In genomic region chr1:100894622-100895539, GRCh38 we compare ENCODE assay signal across 1 cellular context.
TF ChIP-seq lines count a peak whose summit lies in the region.

A gene with protein sequence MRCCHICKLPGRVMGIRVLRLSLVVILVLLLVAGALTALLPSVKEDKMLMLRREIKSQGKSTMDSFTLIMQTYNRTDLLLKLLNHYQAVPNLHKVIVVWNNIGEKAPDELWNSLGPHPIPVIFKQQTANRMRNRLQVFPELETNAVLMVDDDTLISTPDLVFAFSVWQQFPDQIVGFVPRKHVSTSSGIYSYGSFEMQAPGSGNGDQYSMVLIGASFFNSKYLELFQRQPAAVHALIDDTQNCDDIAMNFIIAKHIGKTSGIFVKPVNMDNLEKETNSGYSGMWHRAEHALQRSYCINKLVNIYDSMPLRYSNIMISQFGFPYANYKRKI (minus strand): TSS chr1:100894842. CDS start chr1:100888757, 6,085 bp downstream.

TF ChIP-seq in K562, 482 proteins besides CTCF, POLR2A, EP300 and RAD21 (continued from another document and continues in another):
- TF ChIP-seq ZNF274 (IDR thresholded peaks at IDR 0.05; ENCODE audit: borderline replicate concordance, low read depth, low read length) (no peak), PRPF4 (IDR thresholded peaks at IDR 0.05; ENCODE audit: insufficient read depth, low read depth, low read length, poor library complexity, severe bottlenecking) (no peak), ETV6 (IDR thresholded peaks at IDR 0.05; ENCODE audit: borderline replicate concordance in 1 of 2, low read depth in 2 of 2, low read length in 1 of 2) (no peak), ETV6 (CRISPR knock-in tag; IDR thresholded peaks at IDR 0.05; ENCODE audit: borderline replicate concordance) (no peak), CSDE1 (IDR thresholded peaks at IDR 0.05) (no peak), TBL1XR1 (IDR thresholded peaks at IDR 0.05; ENCODE audit: low read length in 2 of 2) (no peak), THAP7 (CRISPR knock-in tag; IDR thresholded peaks at IDR 0.05) (no peak), ZNF436 (CRISPR knock-in tag; IDR thresholded peaks at IDR 0.05) (no peak), NCOA2 (IDR thresholded peaks at IDR 0.05; ENCODE audit: partially characterized antibody in 2 of 2) (no peak), CEBPB (tag; IDR thresholded peaks at IDR 0.05) (no peak), ESRRB (CRISPR knock-in tag; IDR thresholded peaks at IDR 0.05; ENCODE audit: borderline replicate concordance) (no peak), MTA3 (IDR thresholded peaks at IDR 0.05; ENCODE audit: borderline replicate concordance) (no peak; the same call in 1 of the 2 replicates), SMAD1 (IDR thresholded peaks at IDR 0.05; ENCODE audit: low read depth, low read length, partially characterized antibody) (no peak), ZNF764 (CRISPR knock-in tag; IDR thresholded peaks at IDR 0.05; ENCODE audit: low read depth) (no peak), GATAD2B (IDR thresholded peaks at IDR 0.05; ENCODE audit: borderline replicate concordance) (no peak), JUN (IDR thresholded peaks at IDR 0.05; ENCODE audit: borderline replicate concordance, low read depth, low read length) (0 out of 2 replicates have a peak, but pooled peaks have one; percentile 7), JUN (CRISPR knock-in tag; IDR thresholded peaks at IDR 0.05; ENCODE audit: borderline replicate concordance) (no peak), HNRNPUL1 (IDR thresholded peaks at IDR 0.05; ENCODE audit: low read length) (no peak), ASH1L (IDR thresholded peaks at IDR 0.05; ENCODE audit: borderline replicate concordance, low read depth, partially characterized antibody) (no peak), ZNF398 (CRISPR knock-in tag; IDR thresholded peaks at IDR 0.05) (no peak), RBM34 (IDR thresholded peaks at IDR 0.05; ENCODE audit: borderline replicate concordance, insufficient read depth, low read length) (no peak), RFX5 (IDR thresholded peaks at IDR 0.05; ENCODE audit: low read depth, low read length) (no peak), KHSRP (IDR thresholded peaks at IDR 0.05) (no peak)
- TF ChIP-seq, protein P1, sequence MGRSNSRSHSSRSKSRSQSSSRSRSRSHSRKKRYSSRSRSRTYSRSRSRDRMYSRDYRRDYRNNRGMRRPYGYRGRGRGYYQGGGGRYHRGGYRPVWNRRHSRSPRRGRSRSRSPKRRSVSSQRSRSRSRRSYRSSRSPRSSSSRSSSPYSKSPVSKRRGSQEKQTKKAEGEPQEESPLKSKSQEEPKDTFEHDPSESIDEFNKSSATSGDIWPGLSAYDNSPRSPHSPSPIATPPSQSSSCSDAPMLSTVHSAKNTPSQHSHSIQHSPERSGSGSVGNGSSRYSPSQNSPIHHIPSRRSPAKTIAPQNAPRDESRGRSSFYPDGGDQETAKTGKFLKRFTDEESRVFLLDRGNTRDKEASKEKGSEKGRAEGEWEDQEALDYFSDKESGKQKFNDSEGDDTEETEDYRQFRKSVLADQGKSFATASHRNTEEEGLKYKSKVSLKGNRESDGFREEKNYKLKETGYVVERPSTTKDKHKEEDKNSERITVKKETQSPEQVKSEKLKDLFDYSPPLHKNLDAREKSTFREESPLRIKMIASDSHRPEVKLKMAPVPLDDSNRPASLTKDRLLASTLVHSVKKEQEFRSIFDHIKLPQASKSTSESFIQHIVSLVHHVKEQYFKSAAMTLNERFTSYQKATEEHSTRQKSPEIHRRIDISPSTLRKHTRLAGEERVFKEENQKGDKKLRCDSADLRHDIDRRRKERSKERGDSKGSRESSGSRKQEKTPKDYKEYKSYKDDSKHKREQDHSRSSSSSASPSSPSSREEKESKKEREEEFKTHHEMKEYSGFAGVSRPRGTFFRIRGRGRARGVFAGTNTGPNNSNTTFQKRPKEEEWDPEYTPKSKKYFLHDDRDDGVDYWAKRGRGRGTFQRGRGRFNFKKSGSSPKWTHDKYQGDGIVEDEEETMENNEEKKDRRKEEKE (IDR thresholded peaks at IDR 0.05; ENCODE audit: borderline replicate concordance in 1 of 2, control insufficient read depth in 1 of 2, low read depth in 2 of 2, low read length in 1 of 2) = no peak
- TF ChIP-seq, protein P2, sequence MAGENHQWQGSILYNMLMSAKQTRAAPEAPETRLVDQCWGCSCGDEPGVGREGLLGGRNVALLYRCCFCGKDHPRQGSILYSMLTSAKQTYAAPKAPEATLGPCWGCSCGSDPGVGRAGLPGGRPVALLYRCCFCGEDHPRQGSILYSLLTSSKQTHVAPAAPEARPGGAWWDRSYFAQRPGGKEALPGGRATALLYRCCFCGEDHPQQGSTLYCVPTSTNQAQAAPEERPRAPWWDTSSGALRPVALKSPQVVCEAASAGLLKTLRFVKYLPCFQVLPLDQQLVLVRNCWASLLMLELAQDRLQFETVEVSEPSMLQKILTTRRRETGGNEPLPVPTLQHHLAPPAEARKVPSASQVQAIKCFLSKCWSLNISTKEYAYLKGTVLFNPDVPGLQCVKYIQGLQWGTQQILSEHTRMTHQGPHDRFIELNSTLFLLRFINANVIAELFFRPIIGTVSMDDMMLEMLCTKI (IDR thresholded peaks at IDR 0.05; ENCODE audit: partially characterized antibody) = no peak
- TF ChIP-seq, protein P3, sequence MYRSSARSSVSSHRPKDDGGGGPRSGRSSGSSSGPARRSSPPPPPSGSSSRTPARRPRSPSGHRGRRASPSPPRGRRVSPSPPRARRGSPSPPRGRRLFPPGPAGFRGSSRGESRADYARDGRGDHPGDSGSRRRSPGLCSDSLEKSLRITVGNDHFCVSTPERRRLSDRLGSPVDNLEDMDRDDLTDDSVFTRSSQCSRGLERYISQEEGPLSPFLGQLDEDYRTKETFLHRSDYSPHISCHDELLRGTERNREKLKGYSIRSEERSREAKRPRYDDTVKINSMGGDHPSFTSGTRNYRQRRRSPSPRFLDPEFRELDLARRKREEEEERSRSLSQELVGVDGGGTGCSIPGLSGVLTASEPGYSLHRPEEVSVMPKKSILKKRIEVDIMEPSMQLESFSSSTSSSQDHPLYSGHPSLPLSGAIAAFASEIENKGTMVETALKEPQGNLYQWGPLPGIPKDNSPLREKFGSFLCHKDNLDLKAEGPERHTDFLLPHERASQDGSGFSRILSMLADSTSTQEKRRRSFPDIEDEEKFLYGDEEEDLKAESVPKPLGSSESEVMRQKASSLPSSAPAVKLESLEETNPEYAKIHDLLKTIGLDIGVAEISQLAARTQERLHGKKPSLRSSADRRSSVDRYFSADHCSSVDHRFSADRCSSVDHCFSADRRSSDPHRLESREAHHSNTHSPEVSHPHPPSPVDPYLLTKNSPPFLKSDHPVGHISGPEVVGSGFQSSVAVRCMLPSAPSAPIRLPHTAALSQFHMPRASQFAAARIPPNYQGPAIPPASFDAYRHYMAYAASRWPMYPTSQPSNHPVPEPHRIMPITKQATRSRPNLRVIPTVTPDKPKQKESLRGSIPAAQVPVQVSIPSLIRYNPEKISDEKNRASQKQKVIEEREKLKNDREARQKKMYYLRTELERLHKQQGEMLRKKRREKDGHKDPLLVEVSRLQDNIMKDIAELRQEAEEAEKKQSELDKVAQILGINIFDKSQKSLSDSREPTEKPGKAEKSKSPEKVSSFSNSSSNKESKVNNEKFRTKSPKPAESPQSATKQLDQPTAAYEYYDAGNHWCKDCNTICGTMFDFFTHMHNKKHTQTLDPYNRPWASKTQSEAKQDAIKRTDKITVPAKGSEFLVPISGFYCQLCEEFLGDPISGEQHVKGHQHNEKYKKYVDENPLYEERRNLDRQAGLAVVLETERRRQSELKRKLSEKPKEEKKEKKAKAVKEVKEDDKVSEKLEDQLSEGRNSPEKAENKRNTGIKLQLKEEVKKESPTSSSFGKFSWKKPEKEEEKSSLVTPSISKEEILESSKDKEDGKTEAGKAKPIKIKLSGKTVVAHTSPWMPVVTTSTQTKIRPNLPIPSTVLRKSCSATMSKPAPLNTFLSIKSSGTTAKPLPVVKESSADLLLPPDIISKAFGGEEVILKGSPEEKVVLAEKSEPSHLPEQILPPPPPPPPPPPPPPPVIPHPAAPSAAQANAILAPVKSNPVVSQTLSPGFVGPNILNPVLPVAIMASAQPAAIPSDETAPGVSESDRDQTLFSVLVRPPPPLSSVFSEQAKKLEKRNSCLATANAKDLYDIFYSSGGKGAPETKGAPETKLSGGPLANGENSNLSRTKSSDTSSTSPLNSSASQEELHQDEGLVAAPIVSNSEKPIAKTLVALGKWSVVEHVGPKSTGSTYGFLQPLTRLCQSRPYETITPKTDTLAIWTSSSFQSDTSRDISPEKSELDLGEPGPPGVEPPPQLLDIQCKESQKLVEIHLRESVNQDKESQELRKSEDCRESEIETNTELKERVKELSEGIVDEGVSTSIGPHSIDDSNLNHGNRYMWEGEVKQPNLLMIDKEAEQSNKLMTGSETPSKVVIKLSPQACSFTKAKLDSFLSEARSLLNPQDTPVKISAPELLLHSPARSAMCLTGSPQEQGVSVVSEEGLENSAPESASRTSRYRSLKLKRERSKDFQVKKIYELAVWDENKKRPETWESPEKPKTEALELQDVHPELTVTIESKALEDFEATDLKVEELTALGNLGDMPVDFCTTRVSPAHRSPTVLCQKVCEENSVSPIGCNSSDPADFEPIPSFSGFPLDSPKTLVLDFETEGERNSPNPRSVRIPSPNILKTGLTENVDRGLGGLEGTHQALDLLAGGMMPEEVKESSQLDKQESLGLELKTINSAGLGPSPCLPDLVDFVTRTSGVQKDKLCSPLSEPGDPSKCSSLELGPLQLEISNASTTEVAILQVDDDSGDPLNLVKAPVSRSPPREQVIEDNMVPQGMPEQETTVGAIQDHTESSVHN (IDR thresholded peaks at IDR 0.05; ENCODE audit: borderline replicate concordance in 1 of 2, low read depth in 1 of 2) = no peak
- TF ChIP-seq, protein P4, sequence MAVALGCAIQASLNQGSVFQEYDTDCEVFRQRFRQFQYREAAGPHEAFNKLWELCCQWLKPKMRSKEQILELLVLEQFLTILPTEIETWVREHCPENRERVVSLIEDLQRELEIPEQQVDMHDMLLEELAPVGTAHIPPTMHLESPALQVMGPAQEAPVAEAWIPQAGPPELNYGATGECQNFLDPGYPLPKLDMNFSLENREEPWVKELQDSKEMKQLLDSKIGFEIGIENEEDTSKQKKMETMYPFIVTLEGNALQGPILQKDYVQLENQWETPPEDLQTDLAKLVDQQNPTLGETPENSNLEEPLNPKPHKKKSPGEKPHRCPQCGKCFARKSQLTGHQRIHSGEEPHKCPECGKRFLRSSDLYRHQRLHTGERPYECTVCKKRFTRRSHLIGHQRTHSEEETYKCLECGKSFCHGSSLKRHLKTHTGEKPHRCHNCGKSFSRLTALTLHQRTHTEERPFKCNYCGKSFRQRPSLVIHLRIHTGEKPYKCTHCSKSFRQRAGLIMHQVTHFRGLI (CRISPR knock-in tag; IDR thresholded peaks at IDR 0.05) = no peak
- TF ChIP-seq, protein P5, sequence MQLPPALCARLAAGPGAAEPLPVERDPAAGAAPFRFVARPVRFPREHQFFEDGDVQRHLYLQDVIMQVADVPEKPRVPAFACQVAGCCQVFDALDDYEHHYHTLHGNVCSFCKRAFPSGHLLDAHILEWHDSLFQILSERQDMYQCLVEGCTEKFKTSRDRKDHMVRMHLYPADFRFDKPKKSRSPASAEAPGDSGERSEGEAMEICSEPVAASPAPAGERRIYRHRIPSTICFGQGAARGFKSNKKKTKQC (CRISPR knock-in tag; IDR thresholded peaks at IDR 0.05) = no peak
- TF ChIP-seq, protein P6, sequence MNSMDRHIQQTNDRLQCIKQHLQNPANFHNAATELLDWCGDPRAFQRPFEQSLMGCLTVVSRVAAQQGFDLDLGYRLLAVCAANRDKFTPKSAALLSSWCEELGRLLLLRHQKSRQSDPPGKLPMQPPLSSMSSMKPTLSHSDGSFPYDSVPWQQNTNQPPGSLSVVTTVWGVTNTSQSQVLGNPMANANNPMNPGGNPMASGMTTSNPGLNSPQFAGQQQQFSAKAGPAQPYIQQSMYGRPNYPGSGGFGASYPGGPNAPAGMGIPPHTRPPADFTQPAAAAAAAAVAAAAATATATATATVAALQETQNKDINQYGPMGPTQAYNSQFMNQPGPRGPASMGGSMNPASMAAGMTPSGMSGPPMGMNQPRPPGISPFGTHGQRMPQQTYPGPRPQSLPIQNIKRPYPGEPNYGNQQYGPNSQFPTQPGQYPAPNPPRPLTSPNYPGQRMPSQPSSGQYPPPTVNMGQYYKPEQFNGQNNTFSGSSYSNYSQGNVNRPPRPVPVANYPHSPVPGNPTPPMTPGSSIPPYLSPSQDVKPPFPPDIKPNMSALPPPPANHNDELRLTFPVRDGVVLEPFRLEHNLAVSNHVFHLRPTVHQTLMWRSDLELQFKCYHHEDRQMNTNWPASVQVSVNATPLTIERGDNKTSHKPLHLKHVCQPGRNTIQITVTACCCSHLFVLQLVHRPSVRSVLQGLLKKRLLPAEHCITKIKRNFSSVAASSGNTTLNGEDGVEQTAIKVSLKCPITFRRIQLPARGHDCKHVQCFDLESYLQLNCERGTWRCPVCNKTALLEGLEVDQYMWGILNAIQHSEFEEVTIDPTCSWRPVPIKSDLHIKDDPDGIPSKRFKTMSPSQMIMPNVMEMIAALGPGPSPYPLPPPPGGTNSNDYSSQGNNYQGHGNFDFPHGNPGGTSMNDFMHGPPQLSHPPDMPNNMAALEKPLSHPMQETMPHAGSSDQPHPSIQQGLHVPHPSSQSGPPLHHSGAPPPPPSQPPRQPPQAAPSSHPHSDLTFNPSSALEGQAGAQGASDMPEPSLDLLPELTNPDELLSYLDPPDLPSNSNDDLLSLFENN (IDR thresholded peaks at IDR 0.05; ENCODE audit: low read depth in 2 of 2, low read length in 2 of 2) = no peak
- TF ChIP-seq, protein P7, sequence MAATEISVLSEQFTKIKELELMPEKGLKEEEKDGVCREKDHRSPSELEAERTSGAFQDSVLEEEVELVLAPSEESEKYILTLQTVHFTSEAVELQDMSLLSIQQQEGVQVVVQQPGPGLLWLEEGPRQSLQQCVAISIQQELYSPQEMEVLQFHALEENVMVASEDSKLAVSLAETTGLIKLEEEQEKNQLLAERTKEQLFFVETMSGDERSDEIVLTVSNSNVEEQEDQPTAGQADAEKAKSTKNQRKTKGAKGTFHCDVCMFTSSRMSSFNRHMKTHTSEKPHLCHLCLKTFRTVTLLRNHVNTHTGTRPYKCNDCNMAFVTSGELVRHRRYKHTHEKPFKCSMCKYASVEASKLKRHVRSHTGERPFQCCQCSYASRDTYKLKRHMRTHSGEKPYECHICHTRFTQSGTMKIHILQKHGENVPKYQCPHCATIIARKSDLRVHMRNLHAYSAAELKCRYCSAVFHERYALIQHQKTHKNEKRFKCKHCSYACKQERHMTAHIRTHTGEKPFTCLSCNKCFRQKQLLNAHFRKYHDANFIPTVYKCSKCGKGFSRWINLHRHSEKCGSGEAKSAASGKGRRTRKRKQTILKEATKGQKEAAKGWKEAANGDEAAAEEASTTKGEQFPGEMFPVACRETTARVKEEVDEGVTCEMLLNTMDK (IDR thresholded peaks at IDR 0.05; ENCODE audit: borderline replicate concordance, insufficient read depth, low read depth, low read length, poor library complexity, severe bottlenecking) = no peak
